Comparison of ENCODE assay signal across 11 cellular contexts in genomic region chr13:113211774-113212173, GRCh38. TPM values are rescaled to one million over a fixed set of nuclear protein-coding genes. Genes with fewer than 3 reads are reported as not detected.
DNase-seq lines count a peak whose midpoint lies in the region; ATAC-seq and TF ChIP-seq lines count a peak whose summit lies in the region.
"Had no signal": no experiment of that assay in that cellular context is flagged by ENCODE, and none has a peak within 500 bp of the region (broad histone marks: within the 10 kb centered on the region; RNA-seq: fewer than 3 reads in every experiment).

No MANE protein-coding gene starts in this region.

- H3K4me1 Mint-ChIP-seq in activated naive CD8-positive, alpha-beta T cell treated with anti-CD3 and anti-CD28 coated beads, Interleukin-2, amount 50 U/mL, for 24 hours: peaks cover 23% of the 10 kb centered on the region

- H3K4me3 Mint-ChIP-seq in activated naive CD8-positive, alpha-beta T cell treated with anti-CD3 and anti-CD28 coated beads, Interleukin-2, amount 50 U/mL, for 24 hours: peak overlapping the region; percentile 86

- H3K4me1 ChIP-seq in KMS-11 (ENCODE audit: low read depth, poor library complexity, severe bottlenecking) (peaks cover 43% of the 10 kb centered on the region), osteoblast (ENCODE audit: insufficient read depth, low read length) (peaks cover 34% of the 10 kb centered on the region), prostate gland (replicated peaks) (peaks cover 20% of the 10 kb centered on the region)

- no peak for TF ChIP-seq CTCF in KMS-11 (conservative IDR thresholded peaks at IDR 0.05; ENCODE audit: low read depth, low read length)
- peak; percentile 9 for TF ChIP-seq CTCF in osteoblast (IDR thresholded peaks at IDR 0.05; ENCODE audit: extremely low read depth, low read depth, low read length)
- TF ChIP-seq CTCF in prostate gland (IDR thresholded peaks at IDR 0.05): no peak
- TF ChIP-seq CTCF in dorsolateral prefrontal cortex (IDR thresholded peaks at IDR 0.05 in 54 of 56, conservative IDR thresholded peaks at IDR 0.05 in 2 of 56; ENCODE audit: low read depth in 1 of 56, partially characterized antibody in 56 of 56): no peak

- no peak for TF ChIP-seq POLR2A in prostate gland (IDR thresholded peaks at IDR 0.05)

- ATAC-seq in activated naive CD8-positive, alpha-beta T cell treated with anti-CD3 and anti-CD28 coated beads, Interleukin-2, amount 50 U/mL, for 24 hours: no peak
- ATAC-seq: activated naive CD4-positive, alpha-beta T cell treated with anti-CD3 and anti-CD28 coated beads, Interleukin-2, amount 50 U/mL, for 72 hours had no signal

- H3K79me2 ChIP-seq in KMS-11 (ENCODE audit: insufficient read depth, low read depth): peaks cover 80% of the 10 kb centered on the region
- H3K79me2 ChIP-seq in osteoblast (ENCODE audit: insufficient read depth, low read length): peaks cover 89% of the 10 kb centered on the region

- H3K27me3 ChIP-seq in KMS-11 (ENCODE audit: insufficient read depth, low read depth) (no peaks in the 10 kb centered on the region), osteoblast (ENCODE audit: insufficient read depth, low read length) (no peaks in the 10 kb centered on the region), prostate gland (replicated peaks; ENCODE audit: insufficient read depth) (no peaks in the 10 kb centered on the region), dorsolateral prefrontal cortex (no peaks in the 10 kb centered on the region)
- H3K27me3 ChIP-seq: ovary had no signal

- H3K4me2 ChIP-seq in KMS-11: peak overlapping the region; percentile 88; the same call in 1 of the 2 replicates
- no peak overlapping the region for H3K4me2 ChIP-seq in osteoblast (ENCODE audit: insufficient read depth, low read length)

- H3K27me3 Mint-ChIP-seq in activated naive CD8-positive, alpha-beta T cell treated with anti-CD3 and anti-CD28 coated beads, Interleukin-2, amount 50 U/mL, for 24 hours: no peaks in the 10 kb centered on the region

- H2AFZ ChIP-seq in KMS-11 (ENCODE audit: low read depth): no peak overlapping the region
- no peak overlapping the region for H2AFZ ChIP-seq in osteoblast (ENCODE audit: low read length)

- no peaks in the 10 kb centered on the region for H3K9me3 Mint-ChIP-seq in activated naive CD8-positive, alpha-beta T cell treated with anti-CD3 and anti-CD28 coated beads, Interleukin-2, amount 50 U/mL, for 24 hours
- H3K9me3 Mint-ChIP-seq: activated naive CD4-positive, alpha-beta T cell treated with anti-CD3 and anti-CD28 coated beads, Interleukin-2, amount 50 U/mL, for 72 hours had no signal

- no peaks in the 10 kb centered on the region for H3K36me3 ChIP-seq in KMS-11 (ENCODE audit: insufficient read depth)
- peaks cover 5% of the 10 kb centered on the region for H3K36me3 ChIP-seq in osteoblast (ENCODE audit: insufficient read depth, low read length)
- no peaks in the 10 kb centered on the region for H3K36me3 ChIP-seq in prostate gland
- H3K36me3 ChIP-seq: ovary had no signal

- DNase-seq in SHP77 (lab: John Stamatoyannopoulos, UW): peak; percentile 24 to 38
- DNase-seq in SHP77 treated with DMSO at 0.1 percent for 48 hours (lab: John Stamatoyannopoulos, UW): no peak
- peak; percentile 20 for DNase-seq in activated naive CD8-positive, alpha-beta T cell treated with anti-CD3 and anti-CD28 coated beads, Interleukin-2, amount 50 U/mL, for 24 hours
- no peak for DNase-seq in osteoblast (ENCODE audit: insufficient read length, low spot score, missing footprints)
- no peak for DNase-seq in NCI-H1417 treated with DMSO at 0.1 percent for 48 hours (lab: John Stamatoyannopoulos, UW)
- no peak for DNase-seq in prostate gland (ENCODE audit: low spot score)
- DNase-seq in dorsolateral prefrontal cortex: no peak
- DNase-seq: ovary had no signal

- H3K27ac ChIP-seq in KMS-11 (no peak overlapping the region), osteoblast (ENCODE audit: low read depth, low read length) (no peak overlapping the region), prostate gland (no peak overlapping the region), dorsolateral prefrontal cortex (no peak overlapping the region)
- H3K27ac ChIP-seq: ovary had no signal

- H4K20me1 ChIP-seq in KMS-11 (ENCODE audit: insufficient read depth): peaks cover 11% of the 10 kb centered on the region; the same call in 1 of the 2 replicates
- H4K20me1 ChIP-seq in osteoblast (ENCODE audit: insufficient read depth, low read length): peaks cover 54% of the 10 kb centered on the region

- no peak overlapping the region for H3K9ac ChIP-seq in KMS-11

- 90% methylated on average over 10 of the region's 10 CpGs for WGBS in prostate gland

- peaks cover 32% of the 10 kb centered on the region for H3K36me3 Mint-ChIP-seq in activated naive CD8-positive, alpha-beta T cell treated with anti-CD3 and anti-CD28 coated beads, Interleukin-2, amount 50 U/mL, for 24 hours (ENCODE audit: low read depth)

- peak overlapping the region; percentile 64 for H3K27ac Mint-ChIP-seq in activated naive CD8-positive, alpha-beta T cell treated with anti-CD3 and anti-CD28 coated beads, Interleukin-2, amount 50 U/mL, for 24 hours
- H3K27ac Mint-ChIP-seq: activated naive CD4-positive, alpha-beta T cell treated with anti-CD3 and anti-CD28 coated beads, Interleukin-2, amount 50 U/mL, for 72 hours had no signal

- H3K9me3 ChIP-seq in osteoblast (ENCODE audit: low read depth, low read length) (no peaks in the 10 kb centered on the region), prostate gland (no peaks in the 10 kb centered on the region)
- H3K9me3 ChIP-seq: ovary had no signal

- no peak overlapping the region for H3K4me3 ChIP-seq in KMS-11 (IDR thresholded peaks at IDR 0.05; ENCODE audit: insufficient read depth, low read depth, low read length)
- H3K4me3 ChIP-seq in osteoblast (ENCODE audit: insufficient read depth, low read length): no peak overlapping the region
- H3K4me3 ChIP-seq in prostate gland: no peak overlapping the region
- H3K4me3 ChIP-seq in dorsolateral prefrontal cortex: no peak overlapping the region
- H3K4me3 ChIP-seq: ovary had no signal

- intact Hi-C loops in prostate gland (cut with DNase I): loop anchor here (10.0 kb wide), 1 partner anchor 267 kb away; no protein-coding TSS in a partner anchor
- intact Hi-C loops in dorsolateral prefrontal cortex (cut with DNase I): no loop called here

RNA-seq across cellular contexts. Expression of gene CUL4A, which starts 2.4 kb away (rescaled TPM):
- total RNA-seq in osteoblast (128 TPM in 2 replicates), prostate gland (100 to 1,000 TPM; 103 to 185 TPM), dorsolateral prefrontal cortex (10 to 100 TPM; 32.7 to 59.3 (median 45.6) TPM)

RNA-seq across cellular contexts. Expression of gene PCID2, which starts 3.3 kb away (rescaled TPM):
- total RNA-seq in osteoblast: 48.5 and 55.4 TPM in 2 replicates
- 10 to 100 TPM; 47.7 to 48.6 TPM for total RNA-seq in prostate gland
- total RNA-seq in dorsolateral prefrontal cortex: 100 to 1,000 TPM in 1 of 120 experiments, 10 to 100 TPM in 119; 32.8 to 106 (median 48.0) TPM

RNA-seq across cellular contexts. Expression of gene PROZ, which starts 53.3 kb away (rescaled TPM):
- total RNA-seq in osteoblast (not detected in 2 replicates), prostate gland (not detected), dorsolateral prefrontal cortex (under 1 TPM in 6 of 120 experiments, not detected in 114; 0.24 to 0.48 (median 0.34) TPM)
- total RNA-seq: glomerular endothelial cell, ovary had no signal

Comparison
In these comparisons a context has a peak if more than half of its experiments do, and no peak if none do; other contexts are left out.
1. DNase-seq: peak in SHP77 (2 of 2) and activated naive CD8-positive, alpha-beta T cell treated with anti-CD3 and anti-CD28 coated beads, Interleukin-2, amount 50 U/mL, for 24 hours (single experiment); none in SHP77 treated with DMSO at 0.1 percent for 48 hours (single experiment), osteoblast (single experiment), NCI-H1417 treated with DMSO at 0.1 percent for 48 hours (single experiment), prostate gland (single experiment) and dorsolateral prefrontal cortex (0 of 10).